Comparison of ENCODE assay signal across 8 cellular contexts in genomic region chrX:139930923-139931645, GRCh38. TPM values are rescaled to one million over a fixed set of nuclear protein-coding genes. Genes with fewer than 3 reads are reported as not detected.
DNase-seq lines count a peak whose midpoint lies in the region; ATAC-seq and TF ChIP-seq lines count a peak whose summit lies in the region.

No MANE protein-coding gene starts in this region.

- H3K9ac ChIP-seq in SK-N-MC (ENCODE audit: insufficient read length) = peak overlapping the region; percentile 79

- no peak for TF ChIP-seq POLR2A in breast epithelium (IDR thresholded peaks at IDR 0.05)

- H3K27ac ChIP-seq in ACC112 (ENCODE audit: low read depth, low read length) = no peak overlapping the region
- no peak overlapping the region for H3K27ac ChIP-seq in SK-N-MC
- peak overlapping the region in 1 of 2 donors; percentile 96 for H3K27ac ChIP-seq in breast epithelium

- H3K9me3 ChIP-seq in SK-N-MC (ENCODE audit: low read depth, low read length) (no peaks in the 10 kb centered on the region), breast epithelium (no peaks in the 10 kb centered on the region)

- H2AFZ ChIP-seq in ACC112 (ENCODE audit: low read length, unreplicated experiment) = no peak overlapping the region

- no peak for TF ChIP-seq CTCF in breast epithelium (IDR thresholded peaks at IDR 0.05)

- H3K4me3 ChIP-seq in ACC112 (ENCODE audit: low read depth, low read length) (peak overlapping the region; percentile 78), SK-N-MC (peak overlapping the region; percentile 81), breast epithelium (peak overlapping the region; percentile 73 to 80 (median 79))

- peak overlapping the region; percentile 78 for H3K4me3 Mint-ChIP-seq in stimulated activated effector memory CD8-positive, alpha-beta T cell treated with anti-CD3 and anti-CD28 coated beads, Interleukin-12 subunit alpha, Interleukin-12 subunit beta, amount 100 ng/mL, for 72 hours

- H3K27me3 ChIP-seq in ACC112 (ENCODE audit: insufficient read depth, low read length) (no peaks in the 10 kb centered on the region), breast epithelium (peaks cover 0 to 26% of the 10 kb centered on the region in 2 donors)

- peaks cover 9% of the 10 kb centered on the region for H3K4me1 Mint-ChIP-seq in stimulated activated effector memory CD8-positive, alpha-beta T cell treated with anti-CD3 and anti-CD28 coated beads, Interleukin-12 subunit alpha, Interleukin-12 subunit beta, amount 100 ng/mL, for 72 hours

- H3K79me2 ChIP-seq in ACC112 (ENCODE audit: control insufficient read depth, insufficient read depth, low read length, unreplicated experiment) = peaks cover 45% of the 10 kb centered on the region

- H3K9me3 Mint-ChIP-seq in stimulated activated effector memory CD8-positive, alpha-beta T cell treated with anti-CD3 and anti-CD28 coated beads, Interleukin-12 subunit alpha, Interleukin-12 subunit beta, amount 100 ng/mL, for 72 hours = no peaks in the 10 kb centered on the region

- DNase-seq in SK-N-MC (ENCODE audit: low read depth, low spot score) (no peak), breast epithelium (ENCODE audit: low spot score in 2 of 2) (no peak), left kidney (ENCODE audit: low read depth, low spot score) (peak; percentile 48), NCI-H345 (lab: John Stamatoyannopoulos, UW) (no peak)
- DNase-seq in stimulated activated effector memory CD8-positive, alpha-beta T cell treated with anti-CD3 and anti-CD28 coated beads, Interleukin-12 subunit alpha, Interleukin-12 subunit beta, amount 100 ng/mL, for 72 hours (ENCODE audit: low spot score in 2 of 2) = peak; percentile 4 to 53

- no peaks in the 10 kb centered on the region for H3K36me3 ChIP-seq in ACC112 (ENCODE audit: insufficient read depth, low read length)
- H3K36me3 ChIP-seq in SK-N-MC (ENCODE audit: insufficient read depth, low read length) = no peaks in the 10 kb centered on the region
- H3K36me3 ChIP-seq in breast epithelium = no peaks in the 10 kb centered on the region

- H3K4me1 ChIP-seq in ACC112 (ENCODE audit: control insufficient read depth, insufficient read depth, low read length, unreplicated experiment) (peaks cover 14% of the 10 kb centered on the region), breast epithelium (no peaks in the 10 kb centered on the region)

- no peak overlapping the region for H3K27ac Mint-ChIP-seq in stimulated activated effector memory CD8-positive, alpha-beta T cell treated with anti-CD3 and anti-CD28 coated beads, Interleukin-12 subunit alpha, Interleukin-12 subunit beta, amount 100 ng/mL, for 72 hours

- H3K36me3 Mint-ChIP-seq in stimulated activated effector memory CD8-positive, alpha-beta T cell treated with anti-CD3 and anti-CD28 coated beads, Interleukin-12 subunit alpha, Interleukin-12 subunit beta, amount 100 ng/mL, for 72 hours = no peaks in the 10 kb centered on the region

- intact Hi-C loops in breast epithelium (cut with DNase I; ENCODE audit: low total_unique reads) = loop anchor here (2.0 kb wide), 1 partner anchor 72 kb away; no protein-coding TSS in a partner anchor

- peak; percentile 11 for ATAC-seq in GM21390 (IDR thresholded peaks at IDR 0.05; ENCODE audit: unreplicated experiment)
- peak; percentile 2 for ATAC-seq in stimulated activated effector memory CD8-positive, alpha-beta T cell treated with anti-CD3 and anti-CD28 coated beads, Interleukin-12 subunit alpha, Interleukin-12 subunit beta, amount 100 ng/mL, for 72 hours
- ATAC-seq in HG02798 (IDR thresholded peaks at IDR 0.05; ENCODE audit: poor library complexity, unreplicated experiment) = no peak

RNA-seq across cellular contexts. Expression of gene ATP11C, which starts 1.8 kb away (rescaled TPM):
- 10 to 100 TPM; 32.5 to 42.4 (median 34.1) TPM for total RNA-seq in breast epithelium

RNA-seq across cellular contexts. Expression of gene CXorf66, which starts 34.2 kb away (rescaled TPM):
- not detected for total RNA-seq in breast epithelium

Comparison
In these comparisons a context has a peak if more than half of its experiments do, and no peak if none do; other contexts are left out.
1. DNase-seq: peak in left kidney (single experiment) and stimulated activated effector memory CD8-positive, alpha-beta T cell treated with anti-CD3 and anti-CD28 coated beads, Interleukin-12 subunit alpha, Interleukin-12 subunit beta, amount 100 ng/mL, for 72 hours (2 of 2); none in SK-N-MC (single experiment), breast epithelium (0 of 2) and NCI-H345 (single experiment).
2. Peak in every context shown above with its lines, with median percentiles within 50 percentile points of each other: H3K4me3 ChIP-seq.